In the genomic region with DNA sequence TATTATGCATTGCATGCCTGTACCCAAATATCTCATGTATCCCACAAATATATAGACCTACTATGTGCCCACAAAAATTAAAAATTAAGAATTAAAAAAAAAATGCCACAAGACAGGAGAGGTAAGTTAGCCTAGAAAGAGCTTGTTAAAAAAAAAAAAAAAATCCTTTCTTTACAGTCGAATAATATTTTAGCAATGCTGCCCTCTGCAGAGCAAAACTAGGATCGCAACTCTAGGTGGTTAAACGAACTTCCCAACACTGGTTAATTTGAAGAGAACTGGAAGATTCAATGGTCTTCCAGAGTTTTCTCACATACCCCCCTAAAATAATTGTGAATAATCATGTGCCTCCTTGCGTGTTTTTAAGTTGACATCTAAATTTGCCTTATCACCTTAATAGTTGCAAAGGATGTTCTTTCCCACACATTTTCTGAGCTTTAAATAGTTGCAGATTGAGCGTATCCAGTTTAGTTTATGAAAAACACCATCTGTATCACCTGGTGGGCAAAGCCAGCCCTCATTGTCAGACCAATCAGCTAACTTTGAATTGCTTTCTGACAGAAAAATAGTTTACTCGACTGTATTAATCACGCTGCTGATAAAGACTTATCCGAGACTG, we compare ENCODE assay signal across 8 cellular contexts. TPM values are rescaled to one million over a fixed set of nuclear protein-coding genes. Genes with fewer than 3 reads are reported as not detected.
DNase-seq lines count a peak whose midpoint lies in the region; ATAC-seq lines count a peak whose summit lies in the region.

No MANE protein-coding gene starts in this region.

- no peaks in the 10 kb centered on the region for H3K36me3 ChIP-seq in mesendoderm (ENCODE audit: control insufficient read depth, insufficient read depth, low read length)

- no peaks in the 10 kb centered on the region for H3K27me3 ChIP-seq in mesendoderm (ENCODE audit: insufficient read depth, low read length, poor library complexity)

- H3K4me3 ChIP-seq in mesendoderm (ENCODE audit: low read length) = no peak overlapping the region

- peak overlapping the region; percentile 17 for H3K56ac ChIP-seq in mesendoderm (ENCODE audit: low read length)

- H3K4ac ChIP-seq in mesendoderm (ENCODE audit: low read depth, low read length) = no peak overlapping the region

- peaks cover 3% of the 10 kb centered on the region for H3K4me1 ChIP-seq in mesendoderm (ENCODE audit: control insufficient read depth, low read depth, low read length)

- H3K79me1 ChIP-seq in mesendoderm (ENCODE audit: low read length) = no peaks in the 10 kb centered on the region

- no peak overlapping the region for H4K8ac ChIP-seq in mesendoderm (ENCODE audit: low read depth, low read length)

- no CpG with 5 or more reads among the region's 8 CpGs for WGBS in mesendoderm (ENCODE audit: extremely low coverage, insufficient coverage, low lambda C conversion rate)

- H3K9ac ChIP-seq in mesendoderm (ENCODE audit: low read length) = no peak overlapping the region

- intact Hi-C loops in Right ventricle myocardium inferior (cut with DNase I) = loop anchor here (1.0 to 10.0 kb wide), 4 partner anchors 179 to 455 kb away; partner anchors contain the start of gene ITM2B
- intact Hi-C loops in cardiac septum (cut with DNase I) = loop anchor here (2.0 to 5.0 kb wide), 2 partner anchors 245 to 453 kb away; no protein-coding TSS in a partner anchor

- H4K5ac ChIP-seq in mesendoderm (ENCODE audit: low read length) = no peak overlapping the region

- no peak overlapping the region for H2BK15ac ChIP-seq in mesendoderm (replicated peaks; ENCODE audit: low read depth)

- H3K4me2 ChIP-seq in mesendoderm (ENCODE audit: low read length) = no peak overlapping the region

- no peak overlapping the region for H2BK5ac ChIP-seq in mesendoderm (ENCODE audit: low read length)

- H3K27ac ChIP-seq in mesendoderm (ENCODE audit: low read depth, low read length) = no peak overlapping the region

- ATAC-seq in Right ventricle myocardium inferior (peak; percentile 38), HG02678 (IDR thresholded peaks at IDR 0.05; ENCODE audit: unreplicated experiment) (no peak)

- no peak overlapping the region for H2AK5ac ChIP-seq in mesendoderm (ENCODE audit: low read length)

- H3K18ac ChIP-seq in mesendoderm (ENCODE audit: low read length) = no peak overlapping the region

- H3K23ac ChIP-seq in mesendoderm (ENCODE audit: low read length) = no peak overlapping the region

- DNase-seq in Right ventricle myocardium inferior (ENCODE audit: missing footprints) = no peak
- DNase-seq in cardiac septum (ENCODE audit: low spot score) = no peak
- peak; percentile 0 for DNase-seq in NCI-H345 treated with DMSO at 0.1 percent for 48 hours (lab: John Stamatoyannopoulos, UW; ENCODE audit: unreplicated experiment)
- DNase-seq in activated CD4-positive, alpha-beta T cell treated with anti-CD3 and anti-CD28 coated beads, Interleukin-2, amount 50 U/mL, for 24 hours (ENCODE audit: low read depth in 1 of 2, low spot score in 1 of 2) = peak; percentile 43 to 72
- DNase-seq in effector CD4-positive, alpha-beta T cell = peak; percentile 70
- DNase-seq in mesendoderm = peak; percentile 69
- DNase-seq in stimulated activated CD8-positive, alpha-beta memory T cell treated with anti-CD3 and anti-CD28 coated beads, Interleukin-4, amount 100 ng/mL, for 48 hours = peak; percentile 85

- H2BK120ac ChIP-seq in mesendoderm (ENCODE audit: low read depth, low read length) = no peak overlapping the region

- no peaks in the 10 kb centered on the region for H3K79me2 ChIP-seq in mesendoderm (ENCODE audit: control insufficient read depth, insufficient read depth, low read length)

RNA-seq across cellular contexts. Expression of gene RCBTB2, which starts 47.4 kb away (rescaled TPM):
- total RNA-seq in Right ventricle myocardium inferior (16.4 TPM), cardiac septum (8.0 TPM)
- 8.9 TPM for polyA plus RNA-seq in mesendoderm (2013, experiment 1 of 2)
- polyA plus RNA-seq in mesendoderm (2013, experiment 2 of 2) = 9.0 TPM

Comparison
In these comparisons a context has a peak if more than half of its experiments do, and no peak if none do; other contexts are left out.
1. DNase-seq: peak in NCI-H345 treated with DMSO at 0.1 percent for 48 hours (single experiment), activated CD4-positive, alpha-beta T cell treated with anti-CD3 and anti-CD28 coated beads, Interleukin-2, amount 50 U/mL, for 24 hours (2 of 2), effector CD4-positive, alpha-beta T cell (single experiment), mesendoderm (single experiment) and stimulated activated CD8-positive, alpha-beta memory T cell treated with anti-CD3 and anti-CD28 coated beads, Interleukin-4, amount 100 ng/mL, for 48 hours (single experiment); none in Right ventricle myocardium inferior (single experiment) and cardiac septum (single experiment).